ENCODE assay signal across 26 cellular contexts in genomic region chr4:109683621-109684253, GRCh38. TPM values are rescaled to one million over a fixed set of nuclear protein-coding genes. Genes with fewer than 3 reads are reported as not detected.
DNase-seq lines count a peak whose midpoint lies in the region; ATAC-seq and TF ChIP-seq lines count a peak whose summit lies in the region.
"Had no signal": no experiment of that assay in that cellular context is flagged by ENCODE, and none has a peak within 500 bp of the region (broad histone marks: within the 10 kb centered on the region; RNA-seq: fewer than 3 reads in every experiment).

No MANE protein-coding gene starts in this region.

- H3K27me3 Mint-ChIP-seq in activated naive CD4-positive, alpha-beta T cell treated with anti-CD3 and anti-CD28 coated beads, Interleukin-2, amount 10 ng/mL, durations not matched to agents 7 days and 5 days, result no peaks in the 10 kb centered on the region
- no peaks in the 10 kb centered on the region for H3K27me3 Mint-ChIP-seq in activated B cell treated with CpG ODN at 0.5 μM for 24 hours
- no peaks in the 10 kb centered on the region for H3K27me3 Mint-ChIP-seq in naive thymus-derived CD8-positive, alpha-beta T cell
- H3K27me3 Mint-ChIP-seq in natural killer cell treated with Interleukin-12 subunit alpha and Interleukin-12 subunit beta and Interleukin-15 and Interleukin-18, amount 100 ng/mL, for 72 hours, result no peaks in the 10 kb centered on the region
- no peaks in the 10 kb centered on the region for H3K27me3 Mint-ChIP-seq in activated T-helper 2 cell treated with anti-CD3 and anti-CD28 coated beads, Interferon-gamma antibody, Interleukin-2, Interleukin-4, amounts not matched to agents 10 μg/mL and 5 μg/mL and 100 μg/mL, durations not matched to agents 14 hours and 24 hours and 36 hours (ENCODE audit: low read depth)
- H3K27me3 Mint-ChIP-seq: activated naive CD8-positive, alpha-beta T cell treated with anti-CD3 and anti-CD28 coated beads, Interleukin-2, amount 10 ng/mL, durations not matched to agents 7 days and 5 days had no signal

- no peak for TF ChIP-seq CTCF in activated B cell treated with CpG ODN at 0.5 μM for 24 hours (IDR thresholded peaks at IDR 0.05)

- CTCF ChIA-PET in activated naive CD4-positive, alpha-beta T cell treated with anti-CD3 and anti-CD28 coated beads, Interleukin-2, amount 10 ng/mL, durations not matched to agents 7 days and 5 days (lab: Charles Lee), result interaction anchor here (0.6 kb wide), 1 partner anchor 1683 kb away, joined by 4 read pairs; no protein-coding TSS in a partner anchor
- CTCF ChIA-PET in activated B cell treated with CpG ODN at 0.5 μM for 24 hours (lab: Charles Lee), result interaction anchor here (1.3 kb wide), 1 partner anchor 21 kb away, joined by 3 read pairs; no protein-coding TSS in a partner anchor

- intact Hi-C loops in activated B cell treated with CpG ODN at 0.5 μM for 24 hours (cut with micrococcal nuclease), result no loop called here
- intact Hi-C loops in activated T-helper 2 cell treated with anti-CD3 and anti-CD28 coated beads, Interferon-gamma antibody, Interleukin-2, Interleukin-4, amounts not matched to agents 10 μg/mL and 5 μg/mL and 100 μg/mL, durations not matched to agents 14 hours and 24 hours and 36 hours (cut with micrococcal nuclease), result no loop called here

- peaks cover 34% of the 10 kb centered on the region for H3K4me1 Mint-ChIP-seq in activated naive CD4-positive, alpha-beta T cell treated with anti-CD3 and anti-CD28 coated beads, Interleukin-2, amount 10 ng/mL, durations not matched to agents 7 days and 5 days
- peaks cover 16% of the 10 kb centered on the region for H3K4me1 Mint-ChIP-seq in activated B cell treated with CpG ODN at 0.5 μM for 24 hours
- H3K4me1 Mint-ChIP-seq in naive thymus-derived CD8-positive, alpha-beta T cell, result peaks cover 14 to 35% (median 17%) of the 10 kb centered on the region in 4 donors
- H3K4me1 Mint-ChIP-seq in natural killer cell treated with Interleukin-12 subunit alpha and Interleukin-12 subunit beta and Interleukin-15 and Interleukin-18, amount 100 ng/mL, for 72 hours (ENCODE audit: low read depth in 2 of 2), result no peaks in the 10 kb centered on the region
- peaks cover 13% of the 10 kb centered on the region for H3K4me1 Mint-ChIP-seq in activated T-helper 2 cell treated with anti-CD3 and anti-CD28 coated beads, Interferon-gamma antibody, Interleukin-2, Interleukin-4, amounts not matched to agents 10 μg/mL and 5 μg/mL and 100 μg/mL, durations not matched to agents 14 hours and 24 hours and 36 hours (ENCODE audit: low read depth)
- H3K4me1 Mint-ChIP-seq: immature natural killer cell had no signal

- H3K4me3 Mint-ChIP-seq in activated naive CD4-positive, alpha-beta T cell treated with anti-CD3 and anti-CD28 coated beads, Interleukin-2, amount 10 ng/mL, durations not matched to agents 7 days and 5 days, result no peak overlapping the region
- H3K4me3 Mint-ChIP-seq in activated B cell treated with CpG ODN at 0.5 μM for 24 hours, result no peak overlapping the region
- no peak overlapping the region for H3K4me3 Mint-ChIP-seq in naive thymus-derived CD8-positive, alpha-beta T cell
- no peak overlapping the region for H3K4me3 Mint-ChIP-seq in natural killer cell treated with Interleukin-12 subunit alpha and Interleukin-12 subunit beta and Interleukin-15 and Interleukin-18, amount 100 ng/mL, for 72 hours
- no peak overlapping the region for H3K4me3 Mint-ChIP-seq in activated T-helper 2 cell treated with anti-CD3 and anti-CD28 coated beads, Interferon-gamma antibody, Interleukin-2, Interleukin-4, amounts not matched to agents 10 μg/mL and 5 μg/mL and 100 μg/mL, durations not matched to agents 14 hours and 24 hours and 36 hours (ENCODE audit: low read depth)
- H3K4me3 Mint-ChIP-seq: activated naive CD8-positive, alpha-beta T cell treated with anti-CD3 and anti-CD28 coated beads, Interleukin-2, amount 10 ng/mL, durations not matched to agents 7 days and 5 days; immature natural killer cell had no signal

- POLR2A ChIA-PET in activated B cell treated with CpG ODN at 0.5 μM for 24 hours (lab: Charles Lee), result interaction anchor here (0.6 to 0.7 kb wide), 2 partner anchors 49 to 121 kb away, joined by 6 read pairs; no protein-coding TSS in a partner anchor
- POLR2A ChIA-PET in naive thymus-derived CD8-positive, alpha-beta T cell (lab: Charles Lee), result no interaction called here

- DNase-seq in activated naive CD4-positive, alpha-beta T cell treated with anti-CD3 and anti-CD28 coated beads, Interleukin-2, amount 10 ng/mL, durations not matched to agents 7 days and 5 days, result no peak
- no peak for DNase-seq in activated naive CD4-positive, alpha-beta T cell treated with anti-CD3 and anti-CD28 coated beads, Interleukin-2, amount 50 U/mL, for 16 hours
- no peak for DNase-seq in activated B cell treated with CpG ODN at 0.5 μM for 24 hours
- DNase-seq in naive thymus-derived CD8-positive, alpha-beta T cell, result no peak
- DNase-seq in natural killer cell treated with Interleukin-12 subunit alpha and Interleukin-12 subunit beta and Interleukin-15 and Interleukin-18, amount 100 ng/mL, for 72 hours (ENCODE audit: low spot score), result no peak
- no peak for DNase-seq in activated T-helper 2 cell treated with anti-CD3 and anti-CD28 coated beads, Interferon-gamma antibody, Interleukin-2, Interleukin-4, amounts not matched to agents 10 μg/mL and 5 μg/mL and 100 μg/mL, durations not matched to agents 14 hours and 24 hours and 36 hours (ENCODE audit: low spot score)
- DNase-seq in activated effector memory CD4-positive, alpha-beta T cell treated with anti-CD3 and anti-CD28 coated beads, Interleukin-2, amount 50 U/mL, for 16 hours, result no peak
- DNase-seq: activated CD8-positive, alpha-beta memory T cell treated with anti-CD3 and anti-CD28 coated beads for 24 hours; activated naive CD8-positive, alpha-beta T cell treated with anti-CD3 and anti-CD28 coated beads, Interleukin-2, amount 10 ng/mL, durations not matched to agents 7 days and 5 days; activated T-cell treated with anti-CD3 and anti-CD28 coated beads, Interleukin-2, amount 50 U/mL, for 48 hours; colonic mucosa; effector CD8-positive, alpha-beta T cell; immature natural killer cell; Karpas-422; left cardiac atrium; mucosa of descending colon; MV-4-11; NCI-H446; NCI-H748 treated with DMSO at 0.1 percent for 48 hours; SIG-M5; stimulated activated CD4-positive, alpha-beta T cell treated with anti-CD3 and anti-CD28 coated beads, Interleukin-15, amount 100 ng/mL, for 24 hours; stimulated activated CD4-positive, alpha-beta T cell treated with anti-CD3 and anti-CD28 coated beads, Interleukin-4, amount 100 ng/mL, for 4 hours; SW 1271 had no signal

- peaks cover 5% of the 10 kb centered on the region for H3K9me3 Mint-ChIP-seq in activated naive CD4-positive, alpha-beta T cell treated with anti-CD3 and anti-CD28 coated beads, Interleukin-2, amount 10 ng/mL, durations not matched to agents 7 days and 5 days
- H3K9me3 Mint-ChIP-seq in activated B cell treated with CpG ODN at 0.5 μM for 24 hours, result no peaks in the 10 kb centered on the region
- no peaks in the 10 kb centered on the region for H3K9me3 Mint-ChIP-seq in naive thymus-derived CD8-positive, alpha-beta T cell
- no peaks in the 10 kb centered on the region for H3K9me3 Mint-ChIP-seq in natural killer cell treated with Interleukin-12 subunit alpha and Interleukin-12 subunit beta and Interleukin-15 and Interleukin-18, amount 100 ng/mL, for 72 hours
- H3K9me3 Mint-ChIP-seq in activated T-helper 2 cell treated with anti-CD3 and anti-CD28 coated beads, Interferon-gamma antibody, Interleukin-2, Interleukin-4, amounts not matched to agents 10 μg/mL and 5 μg/mL and 100 μg/mL, durations not matched to agents 14 hours and 24 hours and 36 hours, result peaks cover 4% of the 10 kb centered on the region
- H3K9me3 Mint-ChIP-seq: activated naive CD8-positive, alpha-beta T cell treated with anti-CD3 and anti-CD28 coated beads, Interleukin-2, amount 10 ng/mL, durations not matched to agents 7 days and 5 days; immature natural killer cell had no signal

- peaks cover 79% of the 10 kb centered on the region for H3K36me3 Mint-ChIP-seq in activated naive CD4-positive, alpha-beta T cell treated with anti-CD3 and anti-CD28 coated beads, Interleukin-2, amount 10 ng/mL, durations not matched to agents 7 days and 5 days
- peaks cover 64% of the 10 kb centered on the region for H3K36me3 Mint-ChIP-seq in activated B cell treated with CpG ODN at 0.5 μM for 24 hours (ENCODE audit: low read depth)
- H3K36me3 Mint-ChIP-seq in naive thymus-derived CD8-positive, alpha-beta T cell, result peaks cover 11 to 75% (median 45%) of the 10 kb centered on the region in 3 donors
- H3K36me3 Mint-ChIP-seq in natural killer cell treated with Interleukin-12 subunit alpha and Interleukin-12 subunit beta and Interleukin-15 and Interleukin-18, amount 100 ng/mL, for 72 hours, result peaks cover 5% of the 10 kb centered on the region
- H3K36me3 Mint-ChIP-seq in activated T-helper 2 cell treated with anti-CD3 and anti-CD28 coated beads, Interferon-gamma antibody, Interleukin-2, Interleukin-4, amounts not matched to agents 10 μg/mL and 5 μg/mL and 100 μg/mL, durations not matched to agents 14 hours and 24 hours and 36 hours (ENCODE audit: low read depth), result peaks cover 55% of the 10 kb centered on the region

- peak; percentile 52 for ATAC-seq in HG02884 (IDR thresholded peaks at IDR 0.05; ENCODE audit: unreplicated experiment)
- ATAC-seq in activated B cell treated with CpG ODN at 0.5 μM for 24 hours (ENCODE audit: low read depth), result peak; percentile 25
- no peak for ATAC-seq in naive thymus-derived CD8-positive, alpha-beta T cell
- ATAC-seq in natural killer cell treated with Interleukin-12 subunit alpha and Interleukin-12 subunit beta and Interleukin-15 and Interleukin-18, amount 100 ng/mL, for 72 hours, result no peak
- ATAC-seq: HCT116, left cardiac atrium, mucosa of descending colon had no signal

- H3K27ac Mint-ChIP-seq in activated naive CD4-positive, alpha-beta T cell treated with anti-CD3 and anti-CD28 coated beads, Interleukin-2, amount 10 ng/mL, durations not matched to agents 7 days and 5 days, result peak overlapping the region; percentile 33
- H3K27ac Mint-ChIP-seq in activated B cell treated with CpG ODN at 0.5 μM for 24 hours, result peak overlapping the region; percentile 5
- H3K27ac Mint-ChIP-seq in naive thymus-derived CD8-positive, alpha-beta T cell, result peak overlapping the region in 8 of 10 donors; percentile 1 to 79 (median 32)
- no peak overlapping the region for H3K27ac Mint-ChIP-seq in natural killer cell treated with Interleukin-12 subunit alpha and Interleukin-12 subunit beta and Interleukin-15 and Interleukin-18, amount 100 ng/mL, for 72 hours
- H3K27ac Mint-ChIP-seq in activated T-helper 2 cell treated with anti-CD3 and anti-CD28 coated beads, Interferon-gamma antibody, Interleukin-2, Interleukin-4, amounts not matched to agents 10 μg/mL and 5 μg/mL and 100 μg/mL, durations not matched to agents 14 hours and 24 hours and 36 hours, result no peak overlapping the region
- H3K27ac Mint-ChIP-seq: activated naive CD8-positive, alpha-beta T cell treated with anti-CD3 and anti-CD28 coated beads, Interleukin-2, amount 10 ng/mL, durations not matched to agents 7 days and 5 days had no signal

RNA-seq across cellular contexts. Expression of gene CASP6, which starts 19.5 kb away (rescaled TPM):
- 5.6 and 7.0 TPM in 2 replicates for total RNA-seq in activated B cell treated with CpG ODN at 0.5 μM for 24 hours
- 10 to 100 TPM; 17.8 to 19.4 TPM for total RNA-seq in naive thymus-derived CD8-positive, alpha-beta T cell
- polyA plus RNA-seq in naive thymus-derived CD8-positive, alpha-beta T cell, result 10 to 100 TPM; 57.2 to 87.7 (median 73.6) TPM
- 1 to 10 TPM; 5.3 to 7.4 TPM for total RNA-seq in natural killer cell treated with Interleukin-12 subunit alpha and Interleukin-12 subunit beta and Interleukin-15 and Interleukin-18, amount 100 ng/mL, for 72 hours
- 26.7 and 31.8 TPM in 2 replicates for total RNA-seq in activated T-helper 2 cell treated with anti-CD3 and anti-CD28 coated beads, Interferon-gamma antibody, Interleukin-2, Interleukin-4, amounts not matched to agents 10 μg/mL and 5 μg/mL and 100 μg/mL, durations not matched to agents 14 hours and 24 hours and 36 hours
- total RNA-seq: ascending aorta had no signal

RNA-seq across cellular contexts. Expression of gene PLA2G12A, which starts 46.1 kb away (rescaled TPM):
- total RNA-seq in activated B cell treated with CpG ODN at 0.5 μM for 24 hours, result 6.7 and 9.6 TPM in 2 replicates
- 10 to 100 TPM; 16.0 to 20.3 TPM for total RNA-seq in naive thymus-derived CD8-positive, alpha-beta T cell
- 10 to 100 TPM; 51.6 to 56.9 (median 53.7) TPM for polyA plus RNA-seq in naive thymus-derived CD8-positive, alpha-beta T cell
- 10 to 100 TPM; 11.9 to 14.4 TPM for total RNA-seq in natural killer cell treated with Interleukin-12 subunit alpha and Interleukin-12 subunit beta and Interleukin-15 and Interleukin-18, amount 100 ng/mL, for 72 hours
- 7.9 and 10.4 TPM in 2 replicates for total RNA-seq in activated T-helper 2 cell treated with anti-CD3 and anti-CD28 coated beads, Interferon-gamma antibody, Interleukin-2, Interleukin-4, amounts not matched to agents 10 μg/mL and 5 μg/mL and 100 μg/mL, durations not matched to agents 14 hours and 24 hours and 36 hours

Comparison
In these comparisons a context has a peak if more than half of its experiments do, and no peak if none do; other contexts are left out.
1. H3K27ac Mint-ChIP-seq: peak in activated naive CD4-positive, alpha-beta T cell treated with anti-CD3 and anti-CD28 coated beads, Interleukin-2, amount 10 ng/mL, durations not matched to agents 7 days and 5 days (single experiment), activated B cell treated with CpG ODN at 0.5 μM for 24 hours (single experiment) and naive thymus-derived CD8-positive, alpha-beta T cell (8 of 10); none in natural killer cell treated with Interleukin-12 subunit alpha and Interleukin-12 subunit beta and Interleukin-15 and Interleukin-18, amount 100 ng/mL, for 72 hours (0 of 2) and activated T-helper 2 cell treated with anti-CD3 and anti-CD28 coated beads, Interferon-gamma antibody, Interleukin-2, Interleukin-4, amounts not matched to agents 10 μg/mL and 5 μg/mL and 100 μg/mL, durations not matched to agents 14 hours and 24 hours and 36 hours (single experiment).
2. ATAC-seq: peak in HG02884 (single experiment) and activated B cell treated with CpG ODN at 0.5 μM for 24 hours (single experiment); none in naive thymus-derived CD8-positive, alpha-beta T cell (0 of 2) and natural killer cell treated with Interleukin-12 subunit alpha and Interleukin-12 subunit beta and Interleukin-15 and Interleukin-18, amount 100 ng/mL, for 72 hours (0 of 2).